26 cellular contexts compared by ENCODE assay signal in genomic region chr6:47319867-47320266, GRCh38.
"Had no signal": no experiment of that assay in that cellular context is flagged by ENCODE, and none has a peak within 500 bp of the region (broad histone marks: within the 10 kb centered on the region; RNA-seq: fewer than 3 reads in every experiment).

No MANE protein-coding gene starts in this region.

- H3K9me3 Mint-ChIP-seq: dendritic cell treated with granulocyte-macrophage colony-stimulating factor and Interleukin-4, amounts not matched to agents 40 ng/mL and 50 ng/mL, for 4 days; effector memory CD8-positive, alpha-beta T cell; mesothelial cell of epicardium had no signal

- H3K27ac Mint-ChIP-seq: dendritic cell treated with granulocyte-macrophage colony-stimulating factor and Interleukin-4, amounts not matched to agents 40 ng/mL and 50 ng/mL, for 4 days; effector memory CD8-positive, alpha-beta T cell; endodermal cell; immature natural killer cell; mesothelial cell of epicardium; naive B cell had no signal

- DNase-seq: colonic mucosa; cortex of kidney; effector CD8-positive, alpha-beta T cell; effector memory CD8-positive, alpha-beta T cell; endodermal cell; erythroblast; esophagus squamous epithelium; foreskin fibroblast; foreskin melanocyte; gastrocnemius medialis; glutamatergic neuron; heart left ventricle; hypothalamus; immature natural killer cell; left cardiac atrium; left lung; left ventricle myocardium superior; lower lobe of right lung; mesenchymal stem cell; mucosa of descending colon; naive B cell had no signal

- H3K36me3 ChIP-seq: colonic mucosa, esophagus squamous epithelium, gastrocnemius medialis, heart left ventricle, left lung, lower lobe of right lung had no signal

- H3K4me3 Mint-ChIP-seq: dendritic cell treated with granulocyte-macrophage colony-stimulating factor and Interleukin-4, amounts not matched to agents 40 ng/mL and 50 ng/mL, for 4 days; effector memory CD8-positive, alpha-beta T cell; endodermal cell; immature natural killer cell; mesothelial cell of epicardium; naive B cell had no signal

- H3K79me2 ChIP-seq: hepatocyte had no signal

- H3K4me2 ChIP-seq: hepatocyte had no signal

- H3K27me3 ChIP-seq: colonic mucosa, gastrocnemius medialis, hepatocyte, left lung had no signal

- H3K9me3 ChIP-seq: colonic mucosa, esophagus squamous epithelium, gastrocnemius medialis, heart left ventricle, left lung, lower lobe of right lung, mucosa of descending colon had no signal

- H3K4me3 ChIP-seq: colonic mucosa, esophagus squamous epithelium, gastrocnemius medialis, heart left ventricle, hepatocyte, left lung, lower lobe of right lung, mucosa of descending colon had no signal

- H3K4me1 Mint-ChIP-seq: endodermal cell, naive B cell had no signal

- H3K36me3 Mint-ChIP-seq: immature natural killer cell, mesothelial cell of epicardium had no signal

- H3K4me1 ChIP-seq: colonic mucosa, esophagus squamous epithelium, gastrocnemius medialis, heart left ventricle, left lung, lower lobe of right lung had no signal

- H2AFZ ChIP-seq: hepatocyte had no signal

- ATAC-seq: effector memory CD8-positive, alpha-beta T cell; esophagus mucosa; gastrocnemius medialis; heart left ventricle; left cardiac atrium; left lung; left ventricle myocardium superior; lower lobe of right lung; mucosa of descending colon had no signal

- H3K27ac ChIP-seq: colonic mucosa, epithelial cell of prostate, esophagus squamous epithelium, gastrocnemius medialis, heart left ventricle, left lung, lower lobe of right lung had no signal
